Comparison of ENCODE assay signal across 18 cellular contexts in the genomic region with DNA sequence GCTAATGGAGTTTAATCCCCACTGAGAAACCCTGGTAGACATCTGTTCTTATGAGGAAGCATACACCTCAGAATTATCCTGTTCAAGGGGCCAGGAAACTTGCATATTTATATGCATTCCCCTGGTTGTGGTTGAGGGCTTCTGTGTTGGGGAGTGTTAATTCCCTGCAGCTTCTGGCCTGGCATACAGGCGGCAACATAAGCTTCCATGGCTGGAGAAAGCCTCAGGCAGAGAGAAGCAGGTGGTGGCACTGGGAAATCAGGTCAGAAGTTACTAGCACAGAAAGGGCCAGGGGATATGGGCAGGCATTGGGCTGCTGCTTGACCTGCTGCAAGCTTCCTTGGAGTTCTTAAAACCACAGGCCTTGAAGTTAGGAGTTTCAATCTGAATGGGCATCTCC.
DNase-seq lines count a peak whose midpoint lies in the region; ATAC-seq, FAIRE-seq and TF ChIP-seq lines count a peak whose summit lies in the region.
"Had no signal": no experiment of that assay in that cellular context is flagged by ENCODE, and none has a peak within 500 bp of the region (broad histone marks: within the 10 kb centered on the region; RNA-seq: fewer than 3 reads in every experiment).

No MANE protein-coding gene starts in this region.

- peaks cover 5% of the 10 kb centered on the region for H3K27me3 Mint-ChIP-seq in activated naive CD8-positive, alpha-beta T cell treated with anti-CD3 and anti-CD28 coated beads for 36 hours

- no peak for TF ChIP-seq CTCF in GM12878 (IDR thresholded peaks at IDR 0.05 in 2 of 3, conservative IDR thresholded peaks at IDR 0.05 in 1 of 3; ENCODE audit: control insufficient read depth in 2 of 3, extremely low read depth in 1 of 3, insufficient read depth in 1 of 3, low read depth in 3 of 3, low read length in 3 of 3)

- no peak overlapping the region for H2BK5ac ChIP-seq in mesendoderm (ENCODE audit: low read length)

- SMC1A ChIA-PET in GM12878 (lab: Charles Lee; ENCODE audit: uncharacterized antibody, unreplicated experiment) = interaction anchor here (0.6 to 4.2 kb wide), 9 partner anchors 8 to 166 kb away, joined by 3 to 17 read pairs (median 6); no protein-coding TSS in a partner anchor

- H3K4me1 Mint-ChIP-seq in activated naive CD8-positive, alpha-beta T cell treated with anti-CD3 and anti-CD28 coated beads for 36 hours = no peaks in the 10 kb centered on the region

- peak overlapping the region; percentile 29 for H3K18ac ChIP-seq in mesendoderm (ENCODE audit: low read length)

- peaks cover 8% of the 10 kb centered on the region for H3K9me3 Mint-ChIP-seq in activated naive CD8-positive, alpha-beta T cell treated with anti-CD3 and anti-CD28 coated beads for 36 hours

- H3K4me2 ChIP-seq in GM12878 (ENCODE audit: control insufficient read depth, insufficient read depth) (no peak overlapping the region), mesendoderm (ENCODE audit: low read length) (no peak overlapping the region)
- H3K4me2 ChIP-seq: A549 had no signal

- peaks cover 5% of the 10 kb centered on the region for H3K9me3 ChIP-seq in GM12878 (replicated peaks; ENCODE audit: control insufficient read depth, insufficient read depth, low read length)
- H3K9me3 ChIP-seq: A549, Caco-2 had no signal

- H3K23ac ChIP-seq in mesendoderm (ENCODE audit: low read length) = no peak overlapping the region

- in situ Hi-C loops in GM12878 (cut with MboI) = no loop called here

- H3K56ac ChIP-seq in mesendoderm (ENCODE audit: low read length) = no peak overlapping the region

- intact Hi-C loops in GM12878 (cut with micrococcal nuclease; ENCODE audit: unreplicated experiment) = no loop called here

- H3K4ac ChIP-seq in mesendoderm (ENCODE audit: low read depth, low read length) = no peak overlapping the region

- no peak overlapping the region for H2BK120ac ChIP-seq in mesendoderm (ENCODE audit: low read depth, low read length)

- H3K27ac Mint-ChIP-seq in activated naive CD8-positive, alpha-beta T cell treated with anti-CD3 and anti-CD28 coated beads for 36 hours = no peak overlapping the region
- H3K27ac Mint-ChIP-seq: CD4-positive, alpha-beta T cell; H9 had no signal

- CTCF ChIA-PET in GM12878 (lab: Yijun Ruan, JAX) = interaction anchor here (1.6 kb wide), 1 partner anchor 11 kb away, joined by 6 read pairs; no protein-coding TSS in a partner anchor

- no peak for TF ChIP-seq RAD21 in GM12878 (IDR thresholded peaks at IDR 0.05; ENCODE audit: insufficient read depth, low read depth, low read length)

- POLR2A ChIA-PET in GM12878 (lab: Charles Lee) = interaction anchor here (0.7 to 1.2 kb wide), 2 partner anchors 17 kb away, joined by 3 read pairs; no protein-coding TSS in a partner anchor

- H3K4me3 ChIP-seq in GM12878 (no peak overlapping the region), mesendoderm (ENCODE audit: low read length) (no peak overlapping the region)
- H3K4me3 ChIP-seq: A549 had no signal

- ATAC-seq in GM12878 (no peak), HG03521 (IDR thresholded peaks at IDR 0.05; ENCODE audit: unreplicated experiment) (no peak)
- ATAC-seq: A549, HepG2 had no signal

- FAIRE-seq in GM12878 (lab: Jason Lieb, UNC) = no peak
- FAIRE-seq: A549, D721Med, HepG2 had no signal

- H3K27me3 ChIP-seq in GM12878 (replicated peaks in 1 of 2; ENCODE audit: control insufficient read depth in 2 of 2, insufficient read depth in 2 of 2, low read length in 1 of 2) = no peaks in the 10 kb centered on the region
- no peaks in the 10 kb centered on the region for H3K27me3 ChIP-seq in mesendoderm (ENCODE audit: insufficient read depth, low read length, poor library complexity)

- H4K5ac ChIP-seq in mesendoderm (ENCODE audit: low read length) = no peak overlapping the region

- TF ChIP-seq POLR2A in GM12878 (IDR thresholded peaks at IDR 0.05; ENCODE audit: low read depth, low read length) = no peak

- H3K79me1 ChIP-seq in mesendoderm (ENCODE audit: low read length) = no peaks in the 10 kb centered on the region

- H3K4me3 Mint-ChIP-seq in activated naive CD8-positive, alpha-beta T cell treated with anti-CD3 and anti-CD28 coated beads for 36 hours = no peak overlapping the region
- H3K4me3 Mint-ChIP-seq: CD4-positive, alpha-beta T cell; H9 had no signal

- H2AFZ ChIP-seq in GM12878 (ENCODE audit: control insufficient read depth, low read depth, low read length) = no peak overlapping the region

- H4K8ac ChIP-seq in mesendoderm (ENCODE audit: low read depth, low read length) = no peak overlapping the region

- WGBS in GM12878 (ENCODE audit: insufficient coverage, insufficient replicate concordance, low lambda C conversion rate, missing lambda C conversion rate) = 86% methylated on average over 1 of the region's 1 CpG
- WGBS in mesendoderm (ENCODE audit: extremely low coverage, insufficient coverage, low lambda C conversion rate) = no CpG with 5 or more reads among the region's 1 CpG

- H2BK15ac ChIP-seq in mesendoderm (replicated peaks; ENCODE audit: low read depth) = no peak overlapping the region

- H3K9ac ChIP-seq in GM12878 (ENCODE audit: control insufficient read depth, insufficient read depth, low read length) = no peak overlapping the region
- H3K9ac ChIP-seq in mesendoderm (ENCODE audit: low read length) = no peak overlapping the region

- H3K79me2 ChIP-seq in GM12878 (ENCODE audit: control insufficient read depth, insufficient read depth, low read length) (no peaks in the 10 kb centered on the region), mesendoderm (ENCODE audit: control insufficient read depth, insufficient read depth, low read length) (no peaks in the 10 kb centered on the region)

- BruUV-seq in GM12878 (replicated peaks; lab: Mats Ljungman, UMichigan) = no TSS peak

- no peak for TF ChIP-seq EP300 in GM12878 (IDR thresholded peaks at IDR 0.05; ENCODE audit: borderline replicate concordance in 1 of 2, control insufficient read depth in 1 of 2, low read depth in 2 of 2, low read length in 2 of 2)

- H3K36me3 ChIP-seq in GM12878 (ENCODE audit: control insufficient read depth in 2 of 2, insufficient read depth in 2 of 2, low read length in 1 of 2) (no peaks in the 10 kb centered on the region), mesendoderm (ENCODE audit: control insufficient read depth, insufficient read depth, low read length) (no peaks in the 10 kb centered on the region)

- RAD21 ChIA-PET in GM12878 (lab: Charles Lee; ENCODE audit: unreplicated experiment) = interaction anchor here (1.7 kb wide), 1 partner anchor 23 kb away, joined by 3 read pairs; no protein-coding TSS in a partner anchor

- H4K20me1 ChIP-seq in GM12878 (ENCODE audit: control insufficient read depth, insufficient read depth) = no peaks in the 10 kb centered on the region

- H3K27ac ChIP-seq in GM12878 (ENCODE audit: control insufficient read depth, insufficient read depth) (no peak overlapping the region), mesendoderm (ENCODE audit: low read depth, low read length) (no peak overlapping the region)
- H3K27ac ChIP-seq: 22Rv1, A549, C4-2B had no signal

- H3K4me1 ChIP-seq in GM12878 (ENCODE audit: control insufficient read depth, insufficient read depth, low read length) = no peaks in the 10 kb centered on the region
- H3K4me1 ChIP-seq in mesendoderm (ENCODE audit: control insufficient read depth, low read depth, low read length) = peaks cover 5% of the 10 kb centered on the region
- H3K4me1 ChIP-seq: A549, Caco-2 had no signal

- DNase-seq in NCI-H82 (lab: John Stamatoyannopoulos, UW) = peak; percentile 35
- no peak for DNase-seq in NCI-H82 treated with DMSO at 0.1 percent for 48 hours (lab: John Stamatoyannopoulos, UW; ENCODE audit: unreplicated experiment)
- DNase-seq in GM12878 (ENCODE audit: low read depth, low spot score) = no peak
- no peak for DNase-seq in mesendoderm
- DNase-seq in activated naive CD8-positive, alpha-beta T cell treated with anti-CD3 and anti-CD28 coated beads for 36 hours = no peak
- no peak for DNase-seq in stimulated activated CD4-positive, alpha-beta T cell treated with anti-CD3 and anti-CD28 coated beads, Interleukin-12 subunit alpha, Interleukin-12 subunit beta, amount 100 ng/mL, for 4 hours
- DNase-seq: AML-193; Caco-2; CD4-positive, alpha-beta T cell; GDM1; GOT3; H9 had no signal

- no peak overlapping the region for H2AK5ac ChIP-seq in mesendoderm (ENCODE audit: low read length)

- H3K36me3 Mint-ChIP-seq in activated naive CD8-positive, alpha-beta T cell treated with anti-CD3 and anti-CD28 coated beads for 36 hours = no peaks in the 10 kb centered on the region

TF ChIP-seq in GM12878, 131 proteins besides CTCF, POLR2A, EP300 and RAD21:
- TF ChIP-seq RUNX3 (IDR thresholded peaks at IDR 0.05; ENCODE audit: low read length) = peak; percentile 34
- TF ChIP-seq IKZF1 (conservative IDR thresholded peaks at IDR 0.05) = no peak
